In genomic region chr6:163782436-163783003, GRCh38 we compare ENCODE assay signal across 11 cellular contexts.
DNase-seq lines count a peak whose midpoint lies in the region; ATAC-seq, FAIRE-seq and TF ChIP-seq lines count a peak whose summit lies in the region.
"Had no signal": no experiment of that assay in that cellular context is flagged by ENCODE, and none has a peak within 500 bp of the region (broad histone marks: within the 10 kb centered on the region; RNA-seq: fewer than 3 reads in every experiment).

No MANE protein-coding gene starts in this region.

- H3K27ac ChIP-seq in left ventricle myocardium inferior (replicated peaks) (peak overlapping the region; percentile 31), uterus (no peak overlapping the region), mesenchymal stem cell (ENCODE audit: low read length, poor library complexity, severe bottlenecking) (no peak overlapping the region)

- no peaks in the 10 kb centered on the region for H3K79me1 ChIP-seq in mesenchymal stem cell (replicated peaks; ENCODE audit: low read length, poor library complexity, severe bottlenecking)

- H3K4me1 ChIP-seq in left ventricle myocardium inferior = peaks cover 32% of the 10 kb centered on the region
- no peaks in the 10 kb centered on the region for H3K4me1 ChIP-seq in uterus
- H3K4me1 ChIP-seq in mesenchymal stem cell (ENCODE audit: control insufficient read depth, insufficient read depth, low read depth, low read length) = peaks cover 2% of the 10 kb centered on the region

- no peaks in the 10 kb centered on the region for H3K36me3 ChIP-seq in left ventricle myocardium inferior
- no peaks in the 10 kb centered on the region for H3K36me3 ChIP-seq in uterus
- no peaks in the 10 kb centered on the region for H3K36me3 ChIP-seq in mesenchymal stem cell (ENCODE audit: control insufficient read depth in 1 of 2, insufficient read depth in 2 of 2, low read depth in 1 of 2, low read length in 2 of 2)

- H2BK5ac ChIP-seq in mesenchymal stem cell (ENCODE audit: low read depth, low read length, poor library complexity, severe bottlenecking) = no peak overlapping the region

- ATAC-seq in GM21717 (IDR thresholded peaks at IDR 0.05; ENCODE audit: unreplicated experiment) (peak; percentile 95), HG03571 (IDR thresholded peaks at IDR 0.05; ENCODE audit: unreplicated experiment) (peak; percentile 79)

- no peak overlapping the region for H3K4me3 ChIP-seq in left ventricle myocardium inferior
- no peak overlapping the region for H3K4me3 ChIP-seq in uterus
- no peak overlapping the region for H3K4me3 ChIP-seq in mesenchymal stem cell (ENCODE audit: insufficient read depth in 1 of 2, low read depth in 1 of 2, low read length in 2 of 2)

- H3K27me3 ChIP-seq in left ventricle myocardium inferior (ENCODE audit: low read depth) (no peaks in the 10 kb centered on the region), uterus (no peaks in the 10 kb centered on the region), mesenchymal stem cell (ENCODE audit: control insufficient read depth in 1 of 2, insufficient read depth in 1 of 2, low read length in 2 of 2) (no peaks in the 10 kb centered on the region)

- no peaks in the 10 kb centered on the region for H3K9me3 ChIP-seq in left ventricle myocardium inferior (replicated peaks)
- H3K9me3 ChIP-seq in uterus = no peaks in the 10 kb centered on the region
- no peaks in the 10 kb centered on the region for H3K9me3 ChIP-seq in mesenchymal stem cell (ENCODE audit: control insufficient read depth, low read length)

- no peak overlapping the region for H2AK5ac ChIP-seq in mesenchymal stem cell (ENCODE audit: low read length, severe bottlenecking)

- no peak overlapping the region for H2BK12ac ChIP-seq in mesenchymal stem cell (ENCODE audit: low read length in 2 of 2)

- H4K91ac ChIP-seq in mesenchymal stem cell (ENCODE audit: low read length) = no peak overlapping the region

- H2BK120ac ChIP-seq in mesenchymal stem cell (ENCODE audit: low read depth, low read length) = no peak overlapping the region

- FAIRE-seq in GM12891 (lab: Jason Lieb, UNC) = peak; percentile 86
- FAIRE-seq: G401.6 had no signal

- H3K23ac ChIP-seq in mesenchymal stem cell (ENCODE audit: low read length in 2 of 2) = no peak overlapping the region

- intact Hi-C loops in left ventricle myocardium inferior (cut with micrococcal nuclease) = no loop called here
- intact Hi-C loops in uterus (cut with DNase I; ENCODE audit: low total_unique reads) = no loop called here

- H3K4me2 ChIP-seq in mesenchymal stem cell (ENCODE audit: low read length, poor library complexity, severe bottlenecking) = no peak overlapping the region

- H2AFZ ChIP-seq in mesenchymal stem cell (ENCODE audit: low read depth, low read length) = no peak overlapping the region

- H3K18ac ChIP-seq in mesenchymal stem cell (ENCODE audit: low read depth in 1 of 2, low read length in 2 of 2) = peak overlapping the region in 1 of 2 experiments; percentile 0

- no peak overlapping the region for H4K8ac ChIP-seq in mesenchymal stem cell (ENCODE audit: low read length)

- DNase-seq in GM12891 (ENCODE audit: insufficient read length, low spot score) = peak; percentile 15
- DNase-seq in left ventricle myocardium inferior = no peak
- no peak for DNase-seq in NCI-H2029 treated with DMSO at 0.1 percent for 48 hours (lab: John Stamatoyannopoulos, UW)
- DNase-seq in uterus = no peak
- DNase-seq in DMS114 treated with DMSO at 0.1 percent for 48 hours (lab: John Stamatoyannopoulos, UW; ENCODE audit: unreplicated experiment) = no peak
- DNase-seq in mesenchymal stem cell = no peak
- DNase-seq: effector memory CD4-positive, alpha-beta T cell; NCI-H1105 had no signal

- H3K4ac ChIP-seq in mesenchymal stem cell (ENCODE audit: low read depth in 1 of 2, low read length in 2 of 2) = no peak overlapping the region

- no peak overlapping the region for H3K9ac ChIP-seq in mesenchymal stem cell (ENCODE audit: low read length)

- no peak overlapping the region for H2BK15ac ChIP-seq in mesenchymal stem cell (ENCODE audit: low read depth, poor library complexity, severe bottlenecking)

- no peak overlapping the region for H3K14ac ChIP-seq in mesenchymal stem cell (ENCODE audit: low read length in 2 of 2)

- TF ChIP-seq POLR2A in GM12891 (IDR thresholded peaks at IDR 0.05; ENCODE audit: low read depth, low read length) (no peak), uterus (IDR thresholded peaks at IDR 0.05) (no peak)

- 88% methylated on average over 6 of the region's 7 CpGs for WGBS in mesenchymal stem cell

- TF ChIP-seq CTCF in left ventricle myocardium inferior (IDR thresholded peaks at IDR 0.05; ENCODE audit: borderline replicate concordance) (no peak), uterus (IDR thresholded peaks at IDR 0.05) (no peak)

TF ChIP-seq in GM12891, 5 proteins besides CTCF, POLR2A, EP300 and RAD21:
- no peak for TF ChIP-seq TAF1 (IDR thresholded peaks at IDR 0.05; ENCODE audit: low read depth, low read length)
- TF ChIP-seq SPI1 (IDR thresholded peaks at IDR 0.05; ENCODE audit: low read depth, low read length) = peak; percentile 85
- no peak for TF ChIP-seq POU2F2 (IDR thresholded peaks at IDR 0.05; ENCODE audit: low read depth, low read length)
- no peak for TF ChIP-seq PAX5 (IDR thresholded peaks at IDR 0.05; ENCODE audit: insufficient read depth, low read length, severe bottlenecking)
